8 cellular contexts compared by ENCODE assay signal in genomic region chr18:44678725-44679055, GRCh38. TPM values are rescaled to one million over a fixed set of nuclear protein-coding genes. Genes with fewer than 3 reads are reported as not detected.
DNase-seq lines count a peak whose midpoint lies in the region; TF ChIP-seq lines count a peak whose summit lies in the region.

No MANE protein-coding gene starts in this region.

- no peak overlapping the region for H2AFZ ChIP-seq in hepatocyte

- H3K79me2 ChIP-seq in hepatocyte, result peaks cover 35% of the 10 kb centered on the region

- intact Hi-C loops in spleen (cut with DNase I; ENCODE audit: low total_unique reads), result loop anchor here (10.0 kb wide), 1 partner anchor 536 kb away; no protein-coding TSS in a partner anchor

- H3K36me3 Mint-ChIP-seq in nephron progenitor cell (ENCODE audit: low read depth), result no peaks in the 10 kb centered on the region

- no peak overlapping the region for H3K27ac Mint-ChIP-seq in nephron progenitor cell

- H3K27ac ChIP-seq in hepatocyte (peak overlapping the region; percentile 36), spleen (peak overlapping the region; percentile 93 to 98 (median 96))

- H3K9me3 Mint-ChIP-seq in nephron progenitor cell, result no peaks in the 10 kb centered on the region

- WGBS in hepatocyte (ENCODE audit: low lambda C conversion rate, missing lambda C conversion rate), result 19% methylated on average over 7 of the region's 7 CpGs
- 12 to 22% (median 17%) methylated on average over 7 of the region's 7 CpGs for WGBS in spleen, 5 donors

- DNase-seq in SHP77 treated with DMSO at 0.1 percent for 48 hours (lab: John Stamatoyannopoulos, UW) (peak; percentile 47), SHP77 (lab: John Stamatoyannopoulos, UW) (no peak), hepatocyte (ENCODE audit: low spot score) (no peak), spleen (no peak), nephron progenitor cell (no peak), NCI-H187 (lab: John Stamatoyannopoulos, UW) (no peak)
- DNase-seq in effector CD4-positive, alpha-beta T cell, result no peak

- H3K27me3 Mint-ChIP-seq in nephron progenitor cell (ENCODE audit: low read depth, poor library complexity), result no peaks in the 10 kb centered on the region

- no peaks in the 10 kb centered on the region for H3K9me3 ChIP-seq in hepatocyte (ENCODE audit: low read depth)
- no peaks in the 10 kb centered on the region for H3K9me3 ChIP-seq in spleen

- H3K27me3 ChIP-seq in hepatocyte (no peaks in the 10 kb centered on the region), spleen (replicated peaks in 1 of 7) (peaks cover 0 to 33% (median 3%) of the 10 kb centered on the region in 7 donors)

- TF ChIP-seq CTCF in WI38 (IDR thresholded peaks at IDR 0.05; ENCODE audit: low read depth, low read length), result peak; percentile 37; the same call in 1 of the 2 replicates
- TF ChIP-seq CTCF in hepatocyte (IDR thresholded peaks at IDR 0.05; ENCODE audit: poor library complexity), result no peak
- TF ChIP-seq CTCF in spleen (IDR thresholded peaks at IDR 0.05 in 8 of 11, conservative IDR thresholded peaks at IDR 0.05 in 3 of 11), result no peak
- TF ChIP-seq CTCF in nephron progenitor cell (IDR thresholded peaks at IDR 0.05), result no peak

- H3K9me2 ChIP-seq in hepatocyte (replicated peaks; ENCODE audit: insufficient read depth), result no peaks in the 10 kb centered on the region

- H3K4me3 Mint-ChIP-seq in nephron progenitor cell, result no peak overlapping the region

- no peak for TF ChIP-seq POLR2A in spleen (IDR thresholded peaks at IDR 0.05)

- peak overlapping the region; percentile 63; the same call in 1 of the 2 replicates for H3K4me3 ChIP-seq in WI38 (ENCODE audit: low read depth, low read length)
- no peak overlapping the region for H3K4me3 ChIP-seq in hepatocyte
- H3K4me3 ChIP-seq in spleen, result peak overlapping the region; percentile 58 to 94 (median 72)

- H3K4me1 Mint-ChIP-seq in nephron progenitor cell, result peaks cover 21% of the 10 kb centered on the region

- H3K36me3 ChIP-seq in hepatocyte (replicated peaks; ENCODE audit: insufficient read depth, low read depth) (no peaks in the 10 kb centered on the region), spleen (no peaks in the 10 kb centered on the region)

- peak overlapping the region; percentile 88 for H3K4me2 ChIP-seq in hepatocyte

- H3K4me1 ChIP-seq in hepatocyte (ENCODE audit: insufficient read depth) (peaks cover 14% of the 10 kb centered on the region), spleen (peaks cover 6 to 49% (median 39%) of the 10 kb centered on the region in 6 donors)

- no peaks in the 10 kb centered on the region for H4K20me1 ChIP-seq in hepatocyte (ENCODE audit: insufficient read depth, poor library complexity, severe bottlenecking)

RNA-seq across cellular contexts. Expression of gene SETBP1, which starts 2.0 kb away (rescaled TPM):
- total RNA-seq in hepatocyte, result 20.1 and 21.1 TPM in 2 replicates
- polyA plus RNA-seq in hepatocyte, result 8.6 and 10.3 TPM in 2 replicates
- total RNA-seq in spleen, result 10 to 100 TPM; 24.2 to 50.7 (median 39.8) TPM
- polyA plus RNA-seq in spleen, result 1 to 10 TPM; 2.0 to 3.7 (median 3.4) TPM
